ENCODE assay signal across 28 cellular contexts in genomic region chr7:55305130-55305529, GRCh38.
"Had no signal": no experiment of that assay in that cellular context is flagged by ENCODE, and none has a peak within 500 bp of the region (broad histone marks: within the 10 kb centered on the region; RNA-seq: fewer than 3 reads in every experiment).

No MANE protein-coding gene starts in this region.

- H3K4me3 ChIP-seq: breast epithelium, colonic mucosa, PC-9, SK-N-MC had no signal

- H3K27ac Mint-ChIP-seq: activated CD4-positive, alpha-beta memory T cell treated with anti-CD3 and anti-CD28 coated beads for 36 hours; activated CD4-positive, alpha-beta T cell treated with anti-CD3 and anti-CD28 coated beads, Interleukin-2, amount 10 ng/mL, durations not matched to agents 7 days and 5 days; activated naive CD4-positive, alpha-beta T cell treated with anti-CD3 and anti-CD28 coated beads, Interleukin-2, amount 10 ng/mL, durations not matched to agents 7 days and 5 days; activated naive CD8-positive, alpha-beta T cell treated with anti-CD3 and anti-CD28 coated beads for 36 hours; activated T-helper 17 cell treated with anti-CD3 and anti-CD28 coated beads, Interleukin-2, amount 50 U/mL, for 72 hours; T-cell had no signal

- H3K9me3 ChIP-seq: breast epithelium, colonic mucosa had no signal

- FAIRE-seq: TTC549 had no signal

- H3K9me3 Mint-ChIP-seq: activated CD4-positive, alpha-beta memory T cell treated with anti-CD3 and anti-CD28 coated beads for 36 hours; activated naive CD4-positive, alpha-beta T cell treated with anti-CD3 and anti-CD28 coated beads, Interleukin-2, amount 10 ng/mL, durations not matched to agents 7 days and 5 days; activated naive CD8-positive, alpha-beta T cell treated with anti-CD3 and anti-CD28 coated beads for 36 hours; activated T-helper 17 cell treated with anti-CD3 and anti-CD28 coated beads, Interleukin-2, amount 50 U/mL, for 72 hours; T-cell had no signal

- H3K4me1 ChIP-seq: breast epithelium, colonic mucosa had no signal

- H3K27me3 ChIP-seq: breast epithelium, colonic mucosa had no signal

- H3K27ac ChIP-seq: breast epithelium, colonic mucosa, PC-9, SK-N-MC, VCaP had no signal

- H3K36me3 ChIP-seq: breast epithelium, colonic mucosa had no signal

- ATAC-seq: activated T-helper 17 cell treated with anti-CD3 and anti-CD28 coated beads, Interleukin-2, amount 50 U/mL, for 72 hours; Right ventricle myocardium inferior; T-cell had no signal

- H3K4me3 Mint-ChIP-seq: activated CD4-positive, alpha-beta memory T cell treated with anti-CD3 and anti-CD28 coated beads for 36 hours; activated CD4-positive, alpha-beta T cell treated with anti-CD3 and anti-CD28 coated beads, Interleukin-2, amount 10 ng/mL, durations not matched to agents 7 days and 5 days; activated naive CD4-positive, alpha-beta T cell treated with anti-CD3 and anti-CD28 coated beads, Interleukin-2, amount 10 ng/mL, durations not matched to agents 7 days and 5 days; activated naive CD8-positive, alpha-beta T cell treated with anti-CD3 and anti-CD28 coated beads for 36 hours; activated T-helper 17 cell treated with anti-CD3 and anti-CD28 coated beads, Interleukin-2, amount 50 U/mL, for 72 hours; T-cell had no signal

- DNase-seq: activated CD4-positive, alpha-beta memory T cell treated with anti-CD3 and anti-CD28 coated beads for 36 hours; activated CD4-positive, alpha-beta T cell treated with anti-CD3 and anti-CD28 coated beads, Interleukin-2, amount 10 ng/mL, durations not matched to agents 7 days and 5 days; activated CD4-positive, CD25-positive, alpha-beta regulatory T cell; activated CD8-positive, alpha-beta memory T cell treated with anti-CD3 and anti-CD28 coated beads for 24 hours; activated gamma-delta T cell; activated naive CD4-positive, alpha-beta T cell treated with anti-CD3 and anti-CD28 coated beads, Interleukin-2, amount 10 ng/mL, durations not matched to agents 7 days and 5 days; activated naive CD8-positive, alpha-beta T cell treated with anti-CD3 and anti-CD28 coated beads for 36 hours; activated T-cell treated with anti-CD3 and anti-CD28 coated beads for 4 hours; activated T-cell treated with anti-CD3 and anti-CD28 coated beads, Interleukin-2, amount 50 U/mL, for 48 hours; caudate nucleus; colonic mucosa; NCI-H1092; NCI-H1417; NCI-H1694; NCI-H2029; NCI-H2107; NCI-H226; NCI-H510A; PC-9; T-cell; T-helper 2 cell; T1000 had no signal

- H3K36me3 Mint-ChIP-seq: activated CD4-positive, alpha-beta memory T cell treated with anti-CD3 and anti-CD28 coated beads for 36 hours; activated naive CD4-positive, alpha-beta T cell treated with anti-CD3 and anti-CD28 coated beads, Interleukin-2, amount 10 ng/mL, durations not matched to agents 7 days and 5 days; activated naive CD8-positive, alpha-beta T cell treated with anti-CD3 and anti-CD28 coated beads for 36 hours; T-cell had no signal
